Comparison of ENCODE assay signal across 14 cellular contexts in genomic region chr11:57776577-57776976, GRCh38. TPM values are rescaled to one million over a fixed set of nuclear protein-coding genes. Genes with fewer than 3 reads are reported as not detected.
A peak's percentile ranks its signal among the peaks of the same experiment; 100 is the strongest.
DNase-seq lines count a peak whose midpoint lies in the region; ATAC-seq and TF ChIP-seq lines count a peak whose summit lies in the region.
"Had no signal": no experiment of that assay in that cellular context is flagged by ENCODE, and none has a peak within 500 bp of the region (broad histone marks: within the 10 kb centered on the region; RNA-seq: fewer than 3 reads in every experiment).

No MANE protein-coding gene starts in this region.

- H3K4me1 Mint-ChIP-seq in activated CD8-positive, alpha-beta memory T cell treated with anti-CD3 and anti-CD28 coated beads, Interleukin-2, amount 10 ng/mL, durations not matched to agents 7 days and 5 days = peaks cover 22% of the 10 kb centered on the region

- TF ChIP-seq CTCF in ascending aorta (IDR thresholded peaks at IDR 0.05) (no peak), gastrocnemius medialis (IDR thresholded peaks at IDR 0.05 in 4 of 5, conservative IDR thresholded peaks at IDR 0.05 in 1 of 5) (no peak)

- intact Hi-C loops in ascending aorta (cut with DNase I) (no loop called here), right cardiac atrium (cut with DNase I) (no loop called here), gastrocnemius medialis (cut with DNase I; ENCODE audit: low total_unique reads) (loop anchor here (2.0 kb wide), 1 partner anchor 14 kb away; no protein-coding TSS in a partner anchor)

- H3K27ac Mint-ChIP-seq in activated CD8-positive, alpha-beta memory T cell treated with anti-CD3 and anti-CD28 coated beads, Interleukin-2, amount 10 ng/mL, durations not matched to agents 7 days and 5 days = no peak overlapping the region
- H3K27ac Mint-ChIP-seq: stimulated activated naive CD8-positive, alpha-beta T cell treated with anti-CD3 and anti-CD28 coated beads, Interleukin-15, amount 100 ng/mL, for 72 hours had no signal

- no peak for DNase-seq in ascending aorta (ENCODE audit: low spot score in 2 of 2)
- no peak for DNase-seq in right cardiac atrium
- DNase-seq in gastrocnemius medialis = no peak
- no peak for DNase-seq in DMS53 (lab: John Stamatoyannopoulos, UW)
- no peak for DNase-seq in HEK293T (ENCODE audit: extremely low spot score)
- DNase-seq in activated CD8-positive, alpha-beta memory T cell treated with anti-CD3 and anti-CD28 coated beads, Interleukin-2, amount 10 ng/mL, durations not matched to agents 7 days and 5 days = no peak
- DNase-seq: amniotic stem cell; NCI-H1417 treated with DMSO at 0.1 percent for 48 hours; stimulated activated naive CD8-positive, alpha-beta T cell treated with anti-CD3 and anti-CD28 coated beads, Interleukin-15, amount 100 ng/mL, for 72 hours had no signal

- POLR2A ChIA-PET in HEK293T (lab: Yijun Ruan, JAX) = interaction anchor here (5.0 kb wide), 1 partner anchor 15 kb away, joined by 28 read pairs; the partner anchor contains the start of gene CTNND1

- no peak for TF ChIP-seq POLR2A in gastrocnemius medialis (IDR thresholded peaks at IDR 0.05)

- H3K4me3 ChIP-seq in BLaER1 (peak overlapping the region; percentile 38; the same call in 1 of the 2 replicates), ascending aorta (peak overlapping the region in 1 of 2 donors; percentile 17), right cardiac atrium (ENCODE audit: low read length) (no peak overlapping the region), gastrocnemius medialis (no peak overlapping the region)

- ATAC-seq in right cardiac atrium (no peak), gastrocnemius medialis (no peak), HG02973 (IDR thresholded peaks at IDR 0.05; ENCODE audit: unreplicated experiment) (no peak)
- ATAC-seq in activated CD8-positive, alpha-beta memory T cell treated with anti-CD3 and anti-CD28 coated beads, Interleukin-2, amount 10 ng/mL, durations not matched to agents 7 days and 5 days = no peak
- ATAC-seq: stimulated activated naive CD8-positive, alpha-beta T cell treated with anti-CD3 and anti-CD28 coated beads, Interleukin-15, amount 100 ng/mL, for 72 hours had no signal

- in situ Hi-C loops in gastrocnemius medialis (cut with MboI; ENCODE audit: low sequenced_read_pairs in 4 of 4) = no loop called here

- no peaks in the 10 kb centered on the region for H3K9me3 Mint-ChIP-seq in activated CD8-positive, alpha-beta memory T cell treated with anti-CD3 and anti-CD28 coated beads, Interleukin-2, amount 10 ng/mL, durations not matched to agents 7 days and 5 days (ENCODE audit: low read depth)
- H3K9me3 Mint-ChIP-seq: stimulated activated naive CD8-positive, alpha-beta T cell treated with anti-CD3 and anti-CD28 coated beads, Interleukin-15, amount 100 ng/mL, for 72 hours had no signal

- H3K9me3 ChIP-seq in BLaER1 (no peaks in the 10 kb centered on the region), ascending aorta (no peaks in the 10 kb centered on the region), right cardiac atrium (ENCODE audit: control insufficient read depth, low read length) (no peaks in the 10 kb centered on the region), gastrocnemius medialis (no peaks in the 10 kb centered on the region)

- WGBS in right cardiac atrium = 20% methylated on average over 1 of the region's 1 CpG

- H3K36me3 Mint-ChIP-seq in activated CD8-positive, alpha-beta memory T cell treated with anti-CD3 and anti-CD28 coated beads, Interleukin-2, amount 10 ng/mL, durations not matched to agents 7 days and 5 days = peaks cover 1% of the 10 kb centered on the region

- H3K27me3 ChIP-seq in BLaER1 (no peaks in the 10 kb centered on the region), ascending aorta (no peaks in the 10 kb centered on the region), right cardiac atrium (ENCODE audit: control insufficient read depth, insufficient read depth) (no peaks in the 10 kb centered on the region), gastrocnemius medialis (no peaks in the 10 kb centered on the region)

- H3K4me1 ChIP-seq in BLaER1 (peaks cover 52% of the 10 kb centered on the region), ascending aorta (peaks cover 14 to 76% of the 10 kb centered on the region in 2 donors), right cardiac atrium (ENCODE audit: control insufficient read depth, insufficient read depth, low read length) (peaks cover 35% of the 10 kb centered on the region), gastrocnemius medialis (peaks cover 77 to 94% of the 10 kb centered on the region in 2 donors)

- no peak overlapping the region for H3K4me3 Mint-ChIP-seq in activated CD8-positive, alpha-beta memory T cell treated with anti-CD3 and anti-CD28 coated beads, Interleukin-2, amount 10 ng/mL, durations not matched to agents 7 days and 5 days
- H3K4me3 Mint-ChIP-seq: stimulated activated naive CD8-positive, alpha-beta T cell treated with anti-CD3 and anti-CD28 coated beads, Interleukin-15, amount 100 ng/mL, for 72 hours had no signal

- H3K36me3 ChIP-seq in BLaER1 = no peaks in the 10 kb centered on the region; the same call in 1 of the 2 replicates
- no peaks in the 10 kb centered on the region for H3K36me3 ChIP-seq in ascending aorta
- H3K36me3 ChIP-seq in gastrocnemius medialis = no peaks in the 10 kb centered on the region

- H3K27ac ChIP-seq in BLaER1 = no peak overlapping the region
- H3K27ac ChIP-seq in ascending aorta = peak overlapping the region; percentile 86 to 87
- H3K27ac ChIP-seq in right cardiac atrium (ENCODE audit: low read length) = peak overlapping the region; percentile 88
- H3K27ac ChIP-seq in gastrocnemius medialis = peak overlapping the region; percentile 50 to 83 (median 72)
- H3K27ac ChIP-seq: HL-60 had no signal

- peaks cover 6% of the 10 kb centered on the region; the same call in 1 of the 2 replicates for H4K20me1 ChIP-seq in BLaER1

- CTCF ChIA-PET in HEK293T (lab: Yijun Ruan, JAX) = interaction anchor here (2.3 kb wide), 1 partner anchor 24 kb away, joined by 10 read pairs; no protein-coding TSS in a partner anchor
- CTCF ChIA-PET in activated CD8-positive, alpha-beta memory T cell treated with anti-CD3 and anti-CD28 coated beads, Interleukin-2, amount 10 ng/mL, durations not matched to agents 7 days and 5 days (lab: Charles Lee) = no interaction called here

- H3K4me2 ChIP-seq in BLaER1 = peak overlapping the region; percentile 81

- H3K27me3 Mint-ChIP-seq in activated CD8-positive, alpha-beta memory T cell treated with anti-CD3 and anti-CD28 coated beads, Interleukin-2, amount 10 ng/mL, durations not matched to agents 7 days and 5 days = no peaks in the 10 kb centered on the region
- H3K27me3 Mint-ChIP-seq: stimulated activated naive CD8-positive, alpha-beta T cell treated with anti-CD3 and anti-CD28 coated beads, Interleukin-15, amount 100 ng/mL, for 72 hours had no signal

- peak overlapping the region; percentile 2; the same call in 1 of the 2 replicates for H3K9ac ChIP-seq in BLaER1

TF ChIP-seq in HEK293T, 16 proteins besides CTCF, POLR2A, EP300 and RAD21:
- TF ChIP-seq PKNOX1 (IDR thresholded peaks at IDR 0.05) (no peak), FOXA1 (IDR thresholded peaks at IDR 0.05) (no peak), TARDBP (IDR thresholded peaks at IDR 0.05) (no peak), FOXM1 (IDR thresholded peaks at IDR 0.05; ENCODE audit: borderline replicate concordance) (no peak), LEF1 (IDR thresholded peaks at IDR 0.05; ENCODE audit: borderline replicate concordance) (no peak), CTBP1 (IDR thresholded peaks at IDR 0.05; ENCODE audit: borderline replicate concordance) (no peak), ZNF384 (IDR thresholded peaks at IDR 0.05) (no peak), HDGF (IDR thresholded peaks at IDR 0.05; ENCODE audit: borderline replicate concordance) (no peak), ARNT (IDR thresholded peaks at IDR 0.05) (no peak), ELF4 (IDR thresholded peaks at IDR 0.05) (no peak)

RNA-seq across cellular contexts. Expression of gene CTNND1, which starts 15.0 kb away (rescaled TPM):
- total RNA-seq in ascending aorta (69.5 TPM), right cardiac atrium (10 to 100 TPM; 66.6 to 98.6 (median 77.5) TPM), gastrocnemius medialis (10 to 100 TPM; 19.7 to 29.8 (median 24.5) TPM)
- polyA plus RNA-seq in right cardiac atrium = 32.2 TPM
- total RNA-seq in activated CD8-positive, alpha-beta memory T cell treated with anti-CD3 and anti-CD28 coated beads, Interleukin-2, amount 10 ng/mL, durations not matched to agents 7 days and 5 days = 1 to 10 TPM; 5.0 to 7.7 TPM

RNA-seq across cellular contexts. Expression of gene BTBD18, which starts 25.0 kb away (rescaled TPM):
- not detected for total RNA-seq in ascending aorta
- not detected for total RNA-seq in right cardiac atrium
- 0.02 TPM for polyA plus RNA-seq in right cardiac atrium
- not detected for total RNA-seq in gastrocnemius medialis
- not detected for total RNA-seq in activated CD8-positive, alpha-beta memory T cell treated with anti-CD3 and anti-CD28 coated beads, Interleukin-2, amount 10 ng/mL, durations not matched to agents 7 days and 5 days
- total RNA-seq: lower leg skin had no signal
- polyA plus RNA-seq: BJ had no signal

RNA-seq across cellular contexts. Expression of gene SELENOH, which starts 35.3 kb away (rescaled TPM):
- 113 TPM for total RNA-seq in ascending aorta
- 100 to 1,000 TPM in 2 of 4 donors, 10 to 100 TPM in 2; 91.3 to 110 (median 99.1) TPM for total RNA-seq in right cardiac atrium
- polyA plus RNA-seq in right cardiac atrium = 163 TPM
- 100 to 1,000 TPM in 3 of 4 donors, 10 to 100 TPM in 1; 94.7 to 145 (median 132) TPM for total RNA-seq in gastrocnemius medialis
- 100 to 1,000 TPM; 114 to 145 TPM for total RNA-seq in activated CD8-positive, alpha-beta memory T cell treated with anti-CD3 and anti-CD28 coated beads, Interleukin-2, amount 10 ng/mL, durations not matched to agents 7 days and 5 days
